Comparison of ENCODE assay signal across 13 cellular contexts in the genomic region with DNA sequence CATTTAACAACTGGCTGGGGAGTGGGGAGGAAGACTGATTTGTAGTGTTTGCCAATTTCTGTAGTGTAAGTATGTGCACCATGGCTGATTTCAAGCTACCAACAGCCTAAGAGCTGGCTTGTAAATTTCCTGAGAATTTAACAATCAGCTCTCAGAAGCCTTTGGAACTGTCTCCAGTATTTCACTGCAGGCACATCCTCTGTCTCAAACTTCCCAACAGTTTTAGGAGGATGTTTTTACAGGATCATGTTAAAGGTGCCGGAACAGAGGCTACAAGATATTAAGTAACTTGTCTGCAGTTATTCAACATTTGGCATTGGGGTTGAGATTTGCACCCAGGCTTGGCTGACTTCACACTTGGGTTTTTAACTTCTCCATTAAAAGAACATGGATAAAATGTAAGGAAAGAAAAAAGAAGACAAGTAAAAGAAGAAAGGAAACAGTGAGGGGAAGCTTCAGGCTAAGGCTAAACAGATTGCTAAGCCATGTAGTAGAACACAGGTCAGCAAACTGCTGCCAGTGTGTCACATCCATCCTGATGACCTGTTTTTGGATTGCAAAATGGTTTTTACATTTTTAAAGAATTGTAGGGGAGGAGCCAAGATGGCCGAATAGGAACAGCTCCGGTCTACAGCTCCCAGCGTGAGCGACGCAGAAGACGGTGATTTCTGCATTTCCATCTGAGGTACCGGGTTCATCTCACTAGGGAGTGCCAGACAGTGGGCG.
"Had no signal": no experiment of that assay in that cellular context is flagged by ENCODE, and none has a peak within 500 bp of the region (broad histone marks: within the 10 kb centered on the region; RNA-seq: fewer than 3 reads in every experiment).

No MANE protein-coding gene starts in this region.

- DNase-seq: activated CD4-positive, alpha-beta T cell treated with anti-CD3 and anti-CD28 coated beads for 4 hours; activated naive CD4-positive, alpha-beta T cell treated with Interleukin-2 at 50 U/mL for 16 hours; caudate nucleus; colonic mucosa; foreskin melanocyte; heart left ventricle; left ventricle myocardium inferior; nucleus accumbens; sigmoid colon; stimulated activated CD4-positive, alpha-beta T cell treated with anti-CD3 and anti-CD28 coated beads, Interleukin-12 subunit alpha, Interleukin-12 subunit beta, amount 100 ng/mL, for 4 hours; stimulated activated naive CD4-positive, alpha-beta T cell treated with Interleukin-2 at 50 U/mL for 16 hours had no signal

- H3K4me1 ChIP-seq: colonic mucosa had no signal

- H3K36me3 Mint-ChIP-seq: type B pancreatic cell had no signal

- H3K36me3 ChIP-seq: colonic mucosa, heart left ventricle, left ventricle myocardium inferior, sigmoid colon had no signal

- H3K27me3 ChIP-seq: colonic mucosa, heart left ventricle, sigmoid colon had no signal

- H3K4me3 Mint-ChIP-seq: type B pancreatic cell had no signal

- H3K27ac ChIP-seq: colonic mucosa, left ventricle myocardium inferior, sigmoid colon, VCaP had no signal

- H3K9me3 ChIP-seq: colonic mucosa, heart left ventricle, left ventricle myocardium inferior, sigmoid colon had no signal

- H3K27ac Mint-ChIP-seq: type B pancreatic cell had no signal

- H3K4me3 ChIP-seq: colonic mucosa, heart left ventricle, left ventricle myocardium inferior, sigmoid colon had no signal

- H3K27me3 Mint-ChIP-seq: type B pancreatic cell had no signal

- ATAC-seq: heart left ventricle had no signal
